Comparison of ENCODE assay signal across 1 cellular context in the genomic region with DNA sequence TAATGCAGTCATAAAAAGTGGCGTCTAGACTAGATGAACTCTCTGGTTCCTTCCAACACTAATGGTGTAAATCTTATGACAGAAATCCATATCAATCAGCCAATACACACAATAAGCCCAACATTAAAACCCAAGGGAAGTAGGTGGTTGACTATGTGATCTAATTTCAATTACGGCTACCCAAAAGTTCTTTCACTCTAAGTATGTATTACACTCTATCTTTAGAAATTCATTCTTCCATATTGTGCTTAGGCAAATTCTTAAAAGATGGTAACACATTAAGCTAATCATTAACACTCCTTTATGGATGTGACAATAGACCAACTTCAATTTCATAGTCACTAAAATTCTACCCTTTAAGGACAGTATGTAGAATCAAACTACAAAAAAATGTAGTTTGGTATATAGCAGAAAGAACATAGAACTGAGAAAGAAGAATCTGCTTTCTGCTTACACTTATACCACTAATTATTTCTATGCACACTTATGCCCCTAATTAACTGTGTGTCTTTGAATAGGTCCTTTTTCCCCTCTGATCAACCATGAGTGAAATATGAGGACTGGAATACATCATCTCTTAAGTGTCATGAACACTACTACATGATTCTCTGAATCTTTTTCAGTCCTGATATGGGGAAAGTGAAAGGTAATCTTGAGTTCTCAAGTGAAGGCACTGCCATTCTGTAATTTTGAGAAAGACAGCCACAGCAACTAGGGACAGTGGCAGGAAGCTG.
TF ChIP-seq lines count a peak whose summit lies in the region.

No MANE protein-coding gene starts in this region.

TF ChIP-seq in GM12878, 131 proteins besides CTCF, POLR2A, EP300 and RAD21 (continued from another document):
- TF ChIP-seq, protein P1, sequence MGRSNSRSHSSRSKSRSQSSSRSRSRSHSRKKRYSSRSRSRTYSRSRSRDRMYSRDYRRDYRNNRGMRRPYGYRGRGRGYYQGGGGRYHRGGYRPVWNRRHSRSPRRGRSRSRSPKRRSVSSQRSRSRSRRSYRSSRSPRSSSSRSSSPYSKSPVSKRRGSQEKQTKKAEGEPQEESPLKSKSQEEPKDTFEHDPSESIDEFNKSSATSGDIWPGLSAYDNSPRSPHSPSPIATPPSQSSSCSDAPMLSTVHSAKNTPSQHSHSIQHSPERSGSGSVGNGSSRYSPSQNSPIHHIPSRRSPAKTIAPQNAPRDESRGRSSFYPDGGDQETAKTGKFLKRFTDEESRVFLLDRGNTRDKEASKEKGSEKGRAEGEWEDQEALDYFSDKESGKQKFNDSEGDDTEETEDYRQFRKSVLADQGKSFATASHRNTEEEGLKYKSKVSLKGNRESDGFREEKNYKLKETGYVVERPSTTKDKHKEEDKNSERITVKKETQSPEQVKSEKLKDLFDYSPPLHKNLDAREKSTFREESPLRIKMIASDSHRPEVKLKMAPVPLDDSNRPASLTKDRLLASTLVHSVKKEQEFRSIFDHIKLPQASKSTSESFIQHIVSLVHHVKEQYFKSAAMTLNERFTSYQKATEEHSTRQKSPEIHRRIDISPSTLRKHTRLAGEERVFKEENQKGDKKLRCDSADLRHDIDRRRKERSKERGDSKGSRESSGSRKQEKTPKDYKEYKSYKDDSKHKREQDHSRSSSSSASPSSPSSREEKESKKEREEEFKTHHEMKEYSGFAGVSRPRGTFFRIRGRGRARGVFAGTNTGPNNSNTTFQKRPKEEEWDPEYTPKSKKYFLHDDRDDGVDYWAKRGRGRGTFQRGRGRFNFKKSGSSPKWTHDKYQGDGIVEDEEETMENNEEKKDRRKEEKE (IDR thresholded peaks at IDR 0.05): no peak
- peak; percentile 99 for TF ChIP-seq MTA2 (IDR thresholded peaks at IDR 0.05; ENCODE audit: low read depth)
- TF ChIP-seq, protein P2, sequence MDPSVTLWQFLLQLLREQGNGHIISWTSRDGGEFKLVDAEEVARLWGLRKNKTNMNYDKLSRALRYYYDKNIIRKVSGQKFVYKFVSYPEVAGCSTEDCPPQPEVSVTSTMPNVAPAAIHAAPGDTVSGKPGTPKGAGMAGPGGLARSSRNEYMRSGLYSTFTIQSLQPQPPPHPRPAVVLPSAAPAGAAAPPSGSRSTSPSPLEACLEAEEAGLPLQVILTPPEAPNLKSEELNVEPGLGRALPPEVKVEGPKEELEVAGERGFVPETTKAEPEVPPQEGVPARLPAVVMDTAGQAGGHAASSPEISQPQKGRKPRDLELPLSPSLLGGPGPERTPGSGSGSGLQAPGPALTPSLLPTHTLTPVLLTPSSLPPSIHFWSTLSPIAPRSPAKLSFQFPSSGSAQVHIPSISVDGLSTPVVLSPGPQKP (IDR thresholded peaks at IDR 0.05; ENCODE audit: low read depth, low read length): no peak
- no peak for TF ChIP-seq SUZ12 (IDR thresholded peaks at IDR 0.05; ENCODE audit: unreplicated experiment)
- TF ChIP-seq, protein P3, sequence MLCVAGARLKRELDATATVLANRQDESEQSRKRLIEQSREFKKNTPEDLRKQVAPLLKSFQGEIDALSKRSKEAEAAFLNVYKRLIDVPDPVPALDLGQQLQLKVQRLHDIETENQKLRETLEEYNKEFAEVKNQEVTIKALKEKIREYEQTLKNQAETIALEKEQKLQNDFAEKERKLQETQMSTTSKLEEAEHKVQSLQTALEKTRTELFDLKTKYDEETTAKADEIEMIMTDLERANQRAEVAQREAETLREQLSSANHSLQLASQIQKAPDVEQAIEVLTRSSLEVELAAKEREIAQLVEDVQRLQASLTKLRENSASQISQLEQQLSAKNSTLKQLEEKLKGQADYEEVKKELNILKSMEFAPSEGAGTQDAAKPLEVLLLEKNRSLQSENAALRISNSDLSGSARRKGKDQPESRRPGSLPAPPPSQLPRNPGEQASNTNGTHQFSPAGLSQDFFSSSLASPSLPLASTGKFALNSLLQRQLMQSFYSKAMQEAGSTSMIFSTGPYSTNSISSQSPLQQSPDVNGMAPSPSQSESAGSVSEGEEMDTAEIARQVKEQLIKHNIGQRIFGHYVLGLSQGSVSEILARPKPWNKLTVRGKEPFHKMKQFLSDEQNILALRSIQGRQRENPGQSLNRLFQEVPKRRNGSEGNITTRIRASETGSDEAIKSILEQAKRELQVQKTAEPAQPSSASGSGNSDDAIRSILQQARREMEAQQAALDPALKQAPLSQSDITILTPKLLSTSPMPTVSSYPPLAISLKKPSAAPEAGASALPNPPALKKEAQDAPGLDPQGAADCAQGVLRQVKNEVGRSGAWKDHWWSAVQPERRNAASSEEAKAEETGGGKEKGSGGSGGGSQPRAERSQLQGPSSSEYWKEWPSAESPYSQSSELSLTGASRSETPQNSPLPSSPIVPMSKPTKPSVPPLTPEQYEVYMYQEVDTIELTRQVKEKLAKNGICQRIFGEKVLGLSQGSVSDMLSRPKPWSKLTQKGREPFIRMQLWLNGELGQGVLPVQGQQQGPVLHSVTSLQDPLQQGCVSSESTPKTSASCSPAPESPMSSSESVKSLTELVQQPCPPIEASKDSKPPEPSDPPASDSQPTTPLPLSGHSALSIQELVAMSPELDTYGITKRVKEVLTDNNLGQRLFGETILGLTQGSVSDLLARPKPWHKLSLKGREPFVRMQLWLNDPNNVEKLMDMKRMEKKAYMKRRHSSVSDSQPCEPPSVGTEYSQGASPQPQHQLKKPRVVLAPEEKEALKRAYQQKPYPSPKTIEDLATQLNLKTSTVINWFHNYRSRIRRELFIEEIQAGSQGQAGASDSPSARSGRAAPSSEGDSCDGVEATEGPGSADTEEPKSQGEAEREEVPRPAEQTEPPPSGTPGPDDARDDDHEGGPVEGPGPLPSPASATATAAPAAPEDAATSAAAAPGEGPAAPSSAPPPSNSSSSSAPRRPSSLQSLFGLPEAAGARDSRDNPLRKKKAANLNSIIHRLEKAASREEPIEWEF (IDR thresholded peaks at IDR 0.05; ENCODE audit: insufficient replicate concordance, low read depth, low read length): peak; percentile 29
- peak; percentile 32; the same call in 1 of the 2 replicates for TF ChIP-seq IKZF1 (conservative IDR thresholded peaks at IDR 0.05)
- TF ChIP-seq, protein P4, sequence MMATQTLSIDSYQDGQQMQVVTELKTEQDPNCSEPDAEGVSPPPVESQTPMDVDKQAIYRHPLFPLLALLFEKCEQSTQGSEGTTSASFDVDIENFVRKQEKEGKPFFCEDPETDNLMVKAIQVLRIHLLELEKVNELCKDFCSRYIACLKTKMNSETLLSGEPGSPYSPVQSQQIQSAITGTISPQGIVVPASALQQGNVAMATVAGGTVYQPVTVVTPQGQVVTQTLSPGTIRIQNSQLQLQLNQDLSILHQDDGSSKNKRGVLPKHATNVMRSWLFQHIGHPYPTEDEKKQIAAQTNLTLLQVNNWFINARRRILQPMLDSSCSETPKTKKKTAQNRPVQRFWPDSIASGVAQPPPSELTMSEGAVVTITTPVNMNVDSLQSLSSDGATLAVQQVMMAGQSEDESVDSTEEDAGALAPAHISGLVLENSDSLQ (IDR thresholded peaks at IDR 0.05): 0 out of 2 replicates have a peak, but pooled peaks have one; percentile 18
- peak; percentile 43; the same call in 1 of the 2 replicates for TF ChIP-seq ZNF217 (IDR thresholded peaks at IDR 0.05)
- peak in 1 of 2 experiments; percentile 80; a peak in 2 of 4 replicates for TF ChIP-seq BHLHE40 (IDR thresholded peaks at IDR 0.05; ENCODE audit: borderline replicate concordance in 1 of 2, low read depth in 2 of 2, low read length in 1 of 2)
- TF ChIP-seq, protein P5, sequence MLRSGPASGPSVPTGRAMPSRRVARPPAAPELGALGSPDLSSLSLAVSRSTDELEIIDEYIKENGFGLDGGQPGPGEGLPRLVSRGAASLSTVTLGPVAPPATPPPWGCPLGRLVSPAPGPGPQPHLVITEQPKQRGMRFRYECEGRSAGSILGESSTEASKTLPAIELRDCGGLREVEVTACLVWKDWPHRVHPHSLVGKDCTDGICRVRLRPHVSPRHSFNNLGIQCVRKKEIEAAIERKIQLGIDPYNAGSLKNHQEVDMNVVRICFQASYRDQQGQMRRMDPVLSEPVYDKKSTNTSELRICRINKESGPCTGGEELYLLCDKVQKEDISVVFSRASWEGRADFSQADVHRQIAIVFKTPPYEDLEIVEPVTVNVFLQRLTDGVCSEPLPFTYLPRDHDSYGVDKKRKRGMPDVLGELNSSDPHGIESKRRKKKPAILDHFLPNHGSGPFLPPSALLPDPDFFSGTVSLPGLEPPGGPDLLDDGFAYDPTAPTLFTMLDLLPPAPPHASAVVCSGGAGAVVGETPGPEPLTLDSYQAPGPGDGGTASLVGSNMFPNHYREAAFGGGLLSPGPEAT (IDR thresholded peaks at IDR 0.05; ENCODE audit: low read depth): peak; percentile 30; the same call in 1 of the 2 replicates
- TF ChIP-seq NBN (IDR thresholded peaks at IDR 0.05): peak; percentile 55; the same call in 1 of the 2 replicates
- TF ChIP-seq, protein P6, sequence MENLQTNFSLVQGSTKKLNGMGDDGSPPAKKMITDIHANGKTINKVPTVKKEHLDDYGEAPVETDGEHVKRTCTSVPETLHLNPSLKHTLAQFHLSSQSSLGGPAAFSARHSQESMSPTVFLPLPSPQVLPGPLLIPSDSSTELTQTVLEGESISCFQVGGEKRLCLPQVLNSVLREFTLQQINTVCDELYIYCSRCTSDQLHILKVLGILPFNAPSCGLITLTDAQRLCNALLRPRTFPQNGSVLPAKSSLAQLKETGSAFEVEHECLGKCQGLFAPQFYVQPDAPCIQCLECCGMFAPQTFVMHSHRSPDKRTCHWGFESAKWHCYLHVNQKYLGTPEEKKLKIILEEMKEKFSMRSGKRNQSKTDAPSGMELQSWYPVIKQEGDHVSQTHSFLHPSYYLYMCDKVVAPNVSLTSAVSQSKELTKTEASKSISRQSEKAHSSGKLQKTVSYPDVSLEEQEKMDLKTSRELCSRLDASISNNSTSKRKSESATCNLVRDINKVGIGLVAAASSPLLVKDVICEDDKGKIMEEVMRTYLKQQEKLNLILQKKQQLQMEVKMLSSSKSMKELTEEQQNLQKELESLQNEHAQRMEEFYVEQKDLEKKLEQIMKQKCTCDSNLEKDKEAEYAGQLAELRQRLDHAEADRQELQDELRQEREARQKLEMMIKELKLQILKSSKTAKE (IDR thresholded peaks at IDR 0.05; ENCODE audit: low read depth, poor library complexity, severe bottlenecking): peak; percentile 67
